In the genomic region with DNA sequence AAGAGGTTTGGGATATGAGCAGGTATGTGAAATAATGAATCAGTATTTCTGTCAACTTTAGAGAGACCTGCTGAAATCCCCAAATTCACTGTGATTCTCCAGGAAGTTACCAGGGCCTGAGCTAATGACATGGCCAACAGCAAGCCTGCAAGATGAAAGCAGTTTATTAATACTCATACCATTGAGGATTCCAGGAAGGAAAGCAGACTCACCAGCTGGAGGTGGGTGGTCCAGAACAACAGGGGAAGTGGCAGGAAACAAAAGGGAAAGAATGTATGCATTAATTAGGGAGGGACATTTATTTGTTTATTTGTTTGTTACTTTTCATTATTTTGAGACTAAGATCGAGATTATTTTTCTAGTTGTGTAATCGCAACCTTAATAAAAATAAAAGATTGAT, we compare ENCODE assay signal across 19 cellular contexts.
"Had no signal": no experiment of that assay in that cellular context is flagged by ENCODE, and none has a peak within 500 bp of the region (broad histone marks: within the 10 kb centered on the region; RNA-seq: fewer than 3 reads in every experiment).

No MANE protein-coding gene starts in this region.

- H3K4me3 Mint-ChIP-seq: natural killer cell had no signal

- H3K27ac ChIP-seq: coronary artery, heart left ventricle, pancreas, stomach, thoracic aorta, transverse colon had no signal

- FAIRE-seq: frontal cortex, pancreas, small intestine had no signal

- H3K4me3 ChIP-seq: coronary artery, heart left ventricle, pancreas, stomach, thoracic aorta, transverse colon had no signal

- H3K27ac Mint-ChIP-seq: natural killer cell, progenitor cell of endocrine pancreas had no signal

- H3K36me3 Mint-ChIP-seq: natural killer cell had no signal

- H3K36me3 ChIP-seq: heart left ventricle, pancreas, stomach, thoracic aorta, transverse colon had no signal

- H3K27me3 Mint-ChIP-seq: progenitor cell of endocrine pancreas had no signal

- DNase-seq: effector CD4-positive, alpha-beta T cell; heart left ventricle; hippocampal formation; left colon; mammary epithelial cell; natural killer cell; occipital lobe; pancreas; right cardiac atrium; small intestine; stimulated activated CD4-positive, alpha-beta T cell treated with anti-CD3 and anti-CD28 coated beads, Interleukin-12 subunit alpha, Interleukin-12 subunit beta, amount 100 ng/mL, for 4 hours; stimulated activated naive CD4-positive, alpha-beta T cell; stomach; substantia nigra; transverse colon had no signal

- H3K4me1 ChIP-seq: heart left ventricle, pancreas, stomach, transverse colon had no signal

- H3K9me3 ChIP-seq: pancreas, thoracic aorta, transverse colon had no signal

- H3K27me3 ChIP-seq: heart left ventricle, pancreas, stomach, transverse colon had no signal

- H3K4me1 Mint-ChIP-seq: natural killer cell had no signal

- ATAC-seq: heart left ventricle, left colon, natural killer cell, pancreas, right cardiac atrium had no signal
